ENCODE assay signal across 21 cellular contexts in the genomic region with DNA sequence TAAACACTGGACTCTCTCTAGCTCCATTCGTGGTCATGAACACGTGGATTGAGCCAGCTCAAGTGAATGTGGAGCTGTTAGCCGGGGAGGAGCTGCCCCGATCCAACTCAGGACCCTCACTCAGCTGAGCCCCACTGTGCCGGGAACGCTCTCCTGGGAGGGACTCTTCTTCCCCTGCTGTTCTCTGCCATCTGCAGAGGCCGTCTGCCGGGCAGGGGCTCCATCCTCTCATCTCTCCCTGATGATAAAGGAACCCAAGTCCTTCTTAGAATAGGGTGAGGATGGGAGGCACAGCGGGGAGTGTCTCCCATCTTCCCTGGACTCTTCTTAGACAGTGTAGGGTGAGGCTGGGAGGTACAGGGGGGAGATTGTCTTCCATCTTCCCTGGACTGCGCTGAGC.
"Had no signal": no experiment of that assay in that cellular context is flagged by ENCODE, and none has a peak within 500 bp of the region (broad histone marks: within the 10 kb centered on the region; RNA-seq: fewer than 3 reads in every experiment).

No MANE protein-coding gene starts in this region.

- H3K4me1 ChIP-seq: colonic mucosa, left lung, lower lobe of right lung, tibial nerve, upper lobe of right lung had no signal

- H3K27ac Mint-ChIP-seq: endodermal cell; natural killer cell treated with Interleukin-12 subunit alpha and Interleukin-12 subunit beta and Interleukin-15 and Interleukin-18, amount 100 ng/mL, for 72 hours; stimulated activated naive B cell treated with anti-CD40 and anti-IgM and Interleukin-4, amounts not matched to agents 10 μg/mL and 1 μg/mL and 100 μg/mL, for 72 hours had no signal

- H3K36me3 Mint-ChIP-seq: stimulated activated naive B cell treated with anti-CD40 and anti-IgM and Interleukin-4, amounts not matched to agents 10 μg/mL and 1 μg/mL and 100 μg/mL, for 72 hours had no signal

- H3K4me3 ChIP-seq: colonic mucosa, heart right ventricle, left lung, lower lobe of right lung, right atrium auricular region, sigmoid colon, skin epidermis, testis, tibial nerve, upper lobe of right lung had no signal

- H3K36me3 ChIP-seq: colonic mucosa, heart right ventricle, left lung, lower lobe of right lung, right atrium auricular region, sigmoid colon, tibial nerve, upper lobe of right lung had no signal

- H3K27ac ChIP-seq: colonic mucosa, heart right ventricle, left lung, lower lobe of right lung, right atrium auricular region, sigmoid colon, skin epidermis, testis, tibial nerve, upper lobe of right lung had no signal

- H3K9me3 ChIP-seq: colonic mucosa, heart right ventricle, left lung, lower lobe of right lung, right atrium auricular region, sigmoid colon, testis, upper lobe of right lung had no signal

- ATAC-seq: heart right ventricle; left lung; lower lobe of right lung; natural killer cell treated with Interleukin-12 subunit alpha and Interleukin-12 subunit beta and Interleukin-15 and Interleukin-18, amount 100 ng/mL, for 72 hours; stimulated activated naive B cell treated with anti-CD40 and anti-IgM and Interleukin-4, amounts not matched to agents 10 μg/mL and 1 μg/mL and 100 μg/mL, for 72 hours; stimulated activated naive CD8-positive, alpha-beta T cell treated with anti-CD3 and anti-CD28 coated beads, Interleukin-15, amount 100 ng/mL, for 72 hours; upper lobe of right lung had no signal

- H3K4me3 Mint-ChIP-seq: endodermal cell; natural killer cell treated with Interleukin-12 subunit alpha and Interleukin-12 subunit beta and Interleukin-15 and Interleukin-18, amount 100 ng/mL, for 72 hours; stimulated activated naive B cell treated with anti-CD40 and anti-IgM and Interleukin-4, amounts not matched to agents 10 μg/mL and 1 μg/mL and 100 μg/mL, for 72 hours; stimulated activated naive CD8-positive, alpha-beta T cell treated with anti-CD3 and anti-CD28 coated beads, Interleukin-15, amount 100 ng/mL, for 72 hours had no signal

- H3K9me3 Mint-ChIP-seq: endodermal cell had no signal

- DNase-seq: colonic mucosa; effector CD4-positive, alpha-beta T cell; endodermal cell; erythroblast; heart right ventricle; hypothalamus; left lung; lower lobe of right lung; mesenchymal stem cell; midbrain; sigmoid colon; stimulated activated CD4-positive, alpha-beta T cell treated with anti-CD3 and anti-CD28 coated beads, Interleukin-2, amount 100 ng/mL, for 24 hours; stimulated activated CD4-positive, alpha-beta T cell treated with anti-CD3 and anti-CD28 coated beads, Interleukin-4, amount 100 ng/mL, for 4 hours; stimulated activated naive B cell treated with anti-CD40 and anti-IgM and Interleukin-4, amounts not matched to agents 10 μg/mL and 1 μg/mL and 100 μg/mL, for 72 hours; stimulated activated naive CD8-positive, alpha-beta T cell treated with anti-CD3 and anti-CD28 coated beads, Interleukin-15, amount 100 ng/mL, for 72 hours; testis; upper lobe of right lung had no signal

- H3K27me3 ChIP-seq: colonic mucosa, right atrium auricular region, testis, tibial nerve, upper lobe of right lung had no signal

- H3K4me1 Mint-ChIP-seq: endodermal cell; stimulated activated naive B cell treated with anti-CD40 and anti-IgM and Interleukin-4, amounts not matched to agents 10 μg/mL and 1 μg/mL and 100 μg/mL, for 72 hours; stimulated activated naive CD8-positive, alpha-beta T cell treated with anti-CD3 and anti-CD28 coated beads, Interleukin-15, amount 100 ng/mL, for 72 hours had no signal
